8 cellular contexts compared by ENCODE assay signal in the genomic region with DNA sequence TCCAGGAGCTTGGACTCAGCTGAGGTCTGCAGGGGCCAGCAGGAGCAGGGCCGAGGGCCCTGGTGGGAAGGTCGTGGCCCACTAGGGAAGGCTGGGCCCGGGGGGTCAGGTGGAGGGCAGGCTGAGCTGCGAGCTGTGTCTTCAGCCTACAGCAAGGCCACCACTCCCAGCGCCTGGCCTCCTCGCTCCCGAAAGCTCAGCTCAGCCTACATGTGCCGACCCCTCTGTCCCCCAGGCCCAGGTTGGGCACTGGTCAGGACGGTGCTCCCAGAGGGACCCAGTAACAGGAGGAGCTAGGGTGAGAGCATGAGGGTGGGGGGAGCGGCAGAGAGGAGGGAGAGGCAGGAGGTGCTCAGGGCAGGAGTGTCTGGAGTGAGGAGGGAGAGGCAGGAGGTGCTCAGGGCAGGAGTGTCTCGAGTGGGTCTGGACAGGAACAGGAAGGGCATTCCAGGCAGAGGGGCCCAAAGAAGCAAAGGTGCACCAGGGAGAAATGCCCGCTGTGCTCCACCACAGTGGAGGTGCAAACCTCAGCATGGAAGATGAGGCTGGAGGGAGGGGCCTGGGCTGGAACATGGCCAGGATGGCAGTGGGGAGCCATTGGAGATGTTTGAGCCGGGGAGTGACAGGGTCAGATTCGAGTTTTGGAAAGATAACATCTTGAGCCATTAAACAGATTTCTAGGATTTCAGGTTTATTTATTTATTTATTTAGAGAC. TPM values are rescaled to one million over a fixed set of nuclear protein-coding genes. Genes with fewer than 3 reads are reported as not detected.
A peak's percentile ranks its signal among the peaks of the same experiment; 100 is the strongest.
DNase-seq lines count a peak whose midpoint lies in the region; FAIRE-seq and TF ChIP-seq lines count a peak whose summit lies in the region.

No MANE protein-coding gene starts in this region.

- FAIRE-seq in HTR-8/SVneo (lab: Jason Lieb, UNC), result peak; percentile 38

- peak overlapping the region; percentile 74 for H3K4me3 Mint-ChIP-seq in chondrocyte (ENCODE audit: unreplicated experiment)

- peak overlapping the region; percentile 41 for H3K27ac Mint-ChIP-seq in chondrocyte (ENCODE audit: unreplicated experiment)

- H3K27ac ChIP-seq in 22Rv1 (peak overlapping the region; percentile 97), muscle layer of duodenum (ENCODE audit: low read length) (no peak overlapping the region)

- H3K36me3 Mint-ChIP-seq in chondrocyte (ENCODE audit: low read depth), result peaks cover 5% of the 10 kb centered on the region

- H3K9me3 ChIP-seq in muscle layer of duodenum (ENCODE audit: control insufficient read depth in 1 of 2, low read length in 2 of 2), result no peaks in the 10 kb centered on the region

- H3K27me3 Mint-ChIP-seq in chondrocyte (ENCODE audit: low read depth), result no peaks in the 10 kb centered on the region

- H3K4me3 ChIP-seq in muscle layer of duodenum (ENCODE audit: low read depth in 1 of 2, low read length in 2 of 2), result peak overlapping the region; percentile 67 to 74

- no peaks in the 10 kb centered on the region for H3K36me3 ChIP-seq in muscle layer of duodenum (ENCODE audit: control insufficient read depth in 1 of 2, insufficient read depth in 2 of 2, low read length in 2 of 2)

- no peaks in the 10 kb centered on the region for H3K27me3 ChIP-seq in muscle layer of duodenum (ENCODE audit: low read depth, low read length)

- H3K4me1 Mint-ChIP-seq in chondrocyte (ENCODE audit: low read depth), result peaks cover 35% of the 10 kb centered on the region

- TF ChIP-seq CTCF in 22Rv1 (IDR thresholded peaks at IDR 0.05) (no peak), chondrocyte (IDR thresholded peaks at IDR 0.05) (no peak)

- peaks cover 6 to 33% of the 10 kb centered on the region in 2 donors for H3K4me1 ChIP-seq in muscle layer of duodenum (ENCODE audit: control insufficient read depth in 1 of 2, insufficient read depth in 2 of 2, low read length in 2 of 2)

- peaks cover 7% of the 10 kb centered on the region for H3K9me3 Mint-ChIP-seq in chondrocyte (ENCODE audit: low read depth)

- DNase-seq in HTR-8/SVneo (ENCODE audit: insufficient read length, low spot score), result no peak
- peak; percentile 92 for DNase-seq in chondrocyte (ENCODE audit: low spot score)
- DNase-seq in midbrain (lab: John Stamatoyannopoulos, UW), result no peak
- DNase-seq in pons (ENCODE audit: low spot score), result no peak
- DNase-seq in hippocampal formation (lab: John Stamatoyannopoulos, UW), result no peak
- DNase-seq in stimulated activated CD4-positive, alpha-beta T cell treated with anti-CD3 and anti-CD28 coated beads, Interleukin-2, amount 100 ng/mL, for 48 hours, result no peak

RNA-seq across cellular contexts. Expression of a gene that starts 29.1 kb away (rescaled TPM):
- 0.23 to 0.48 TPM (median 0.30 TPM) in 3 replicates for total RNA-seq in chondrocyte
